ENCODE assay signal across 21 cellular contexts in genomic region chr15:48391950-48392349, GRCh38.
A peak's percentile ranks its signal among the peaks of the same experiment; 100 is the strongest.
DNase-seq lines count a peak whose midpoint lies in the region; ATAC-seq and TF ChIP-seq lines count a peak whose summit lies in the region.
"Had no signal": no experiment of that assay in that cellular context is flagged by ENCODE, and none has a peak within 500 bp of the region (broad histone marks: within the 10 kb centered on the region; RNA-seq: fewer than 3 reads in every experiment).

No MANE protein-coding gene starts in this region.

- H2AK9ac ChIP-seq in IMR-90 (replicated peaks; ENCODE audit: low read depth, low read length, poor library complexity) = no peak overlapping the region

- H3K4ac ChIP-seq in IMR-90 (ENCODE audit: low read depth, low read length) = peak overlapping the region; percentile 31

- no peak overlapping the region for H3K56ac ChIP-seq in IMR-90 (ENCODE audit: extremely low read depth, insufficient read depth, low read length)

- no peak overlapping the region for H2BK20ac ChIP-seq in IMR-90 (ENCODE audit: low read depth, low read length)

- CTCF ChIA-PET in IMR-90 (lab: Yijun Ruan, JAX) = no interaction called here

- H3K4me2 ChIP-seq in IMR-90 (ENCODE audit: low read depth, low read length) = no peak overlapping the region

- H3K9ac ChIP-seq in IMR-90 (ENCODE audit: low read depth, low read length) = no peak overlapping the region

- H2BK120ac ChIP-seq in IMR-90 (ENCODE audit: low read depth, low read length) = peak overlapping the region; percentile 37; the same call in 1 of the 2 replicates

- no peaks in the 10 kb centered on the region for H3K79me1 ChIP-seq in IMR-90 (ENCODE audit: low read depth in 1 of 2, low read length in 2 of 2)

- TF ChIP-seq POLR2A in IMR-90 (IDR thresholded peaks at IDR 0.05; ENCODE audit: low read depth, low read length) (no peak), suprapubic skin (IDR thresholded peaks at IDR 0.05) (no peak)

- H3K4me1 ChIP-seq in IMR-90 (ENCODE audit: control insufficient read depth, insufficient read depth, low read length) (peaks cover 22% of the 10 kb centered on the region), lower lobe of right lung (peaks cover 26% of the 10 kb centered on the region), suprapubic skin (peaks cover 62% of the 10 kb centered on the region)
- H3K4me1 ChIP-seq: body of pancreas had no signal

- peak overlapping the region; percentile 34 for H2AFZ ChIP-seq in IMR-90 (replicated peaks; ENCODE audit: low read length, poor library complexity)

- no peaks in the 10 kb centered on the region for H3K9me3 ChIP-seq in IMR-90 (ENCODE audit: control insufficient read depth, insufficient read depth, low read length)
- no peaks in the 10 kb centered on the region for H3K9me3 ChIP-seq in lower lobe of right lung
- no peaks in the 10 kb centered on the region for H3K9me3 ChIP-seq in suprapubic skin
- H3K9me3 ChIP-seq: body of pancreas had no signal

- no peaks in the 10 kb centered on the region for H3K36me3 Mint-ChIP-seq in brain
- H3K36me3 Mint-ChIP-seq: activated naive CD8-positive, alpha-beta T cell treated with anti-CD3 and anti-CD28 coated beads for 36 hours; CD8-positive, alpha-beta memory T cell had no signal

- TF ChIP-seq EP300 in suprapubic skin (IDR thresholded peaks at IDR 0.05) = no peak

- TF ChIP-seq CTCF in IMR-90 (conservative IDR thresholded peaks at IDR 0.05; ENCODE audit: low read depth, low read length) (no peak), brain (conservative IDR thresholded peaks at IDR 0.05) (no peak), lower lobe of right lung (IDR thresholded peaks at IDR 0.05) (no peak), suprapubic skin (IDR thresholded peaks at IDR 0.05) (no peak), GM20000 (IDR thresholded peaks at IDR 0.05; ENCODE audit: extremely low read depth, missing control alignments) (no peak)

- no peak overlapping the region for H2AK5ac ChIP-seq in IMR-90 (ENCODE audit: low read depth, low read length)

- H3K9me3 Mint-ChIP-seq in brain = peaks cover 0 to 2% (median 0%) of the 10 kb centered on the region in 5 experiments
- H3K9me3 Mint-ChIP-seq: activated CD4-positive, alpha-beta T cell treated with anti-CD3 and anti-CD28 coated beads, Interleukin-2, amount 10 ng/mL, durations not matched to agents 7 days and 5 days; activated naive CD8-positive, alpha-beta T cell treated with anti-CD3 and anti-CD28 coated beads for 36 hours; CD8-positive, alpha-beta memory T cell; T-helper 1 cell treated with Interleukin-12 subunit alpha and Interleukin-12 subunit beta and Interleukin-4 antibody, amounts not matched to agents 30 μg/mL and 1 μg/mL, for 36 hours had no signal

- H4K5ac ChIP-seq in IMR-90 (ENCODE audit: low read depth, low read length) = no peak overlapping the region

- BruUV-seq in IMR-90 (replicated peaks; lab: Mats Ljungman, UMichigan) = no TSS peak

- H3K27ac Mint-ChIP-seq in brain = peak overlapping the region in 3 of 5 experiments; percentile 35 to 97 (median 64)
- H3K27ac Mint-ChIP-seq: activated CD4-positive, alpha-beta T cell treated with anti-CD3 and anti-CD28 coated beads, Interleukin-2, amount 10 ng/mL, durations not matched to agents 7 days and 5 days; activated naive CD8-positive, alpha-beta T cell treated with anti-CD3 and anti-CD28 coated beads for 36 hours; CD8-positive, alpha-beta memory T cell; T-helper 1 cell treated with Interleukin-12 subunit alpha and Interleukin-12 subunit beta and Interleukin-4 antibody, amounts not matched to agents 30 μg/mL and 1 μg/mL, for 36 hours had no signal

- no peaks in the 10 kb centered on the region for H3K27me3 Mint-ChIP-seq in brain

- peak overlapping the region; percentile 42; the same call in 1 of the 2 replicates for H3K14ac ChIP-seq in IMR-90 (replicated peaks; ENCODE audit: low read depth, low read length)

- no peak overlapping the region for H3K27ac ChIP-seq in IMR-90 (ENCODE audit: insufficient read depth, low read length)
- peak overlapping the region; percentile 31 for H3K27ac ChIP-seq in lower lobe of right lung
- peak overlapping the region; percentile 42 for H3K27ac ChIP-seq in suprapubic skin
- H3K27ac ChIP-seq: body of pancreas had no signal

- DNase-seq in IMR-90 (no peak), lower lobe of right lung (no peak), suprapubic skin (ENCODE audit: low spot score in 2 of 2) (no peak), A172 (ENCODE audit: low spot score) (no peak), GM20000 (ENCODE audit: low spot score) (no peak)
- DNase-seq: activated CD4-positive, alpha-beta T cell treated with anti-CD3 and anti-CD28 coated beads, Interleukin-2, amount 10 ng/mL, durations not matched to agents 7 days and 5 days; activated naive CD8-positive, alpha-beta T cell treated with anti-CD3 and anti-CD28 coated beads for 36 hours; CD8-positive, alpha-beta memory T cell; DMS53; GF-D8; KBM-7; NCI-H2227 treated with DMSO at 0.1 percent for 48 hours; NCI-H748 treated with DMSO at 0.1 percent for 48 hours; OCI-M1; retina; SIG-M5; stimulated activated CD4-positive, alpha-beta T cell treated with anti-CD3 and anti-CD28 coated beads, Interleukin-15, amount 100 ng/mL, for 24 hours had no signal

- no CpG with 5 or more reads among the region's 2 CpGs for WGBS in IMR-90 (ENCODE audit: extremely low coverage in 2 of 2, insufficient read length in 1 of 2), 2 experiments
- WGBS in suprapubic skin = 98% methylated on average over 2 of the region's 2 CpGs

- no peak overlapping the region for H2BK5ac ChIP-seq in IMR-90 (ENCODE audit: low read depth, low read length, poor library complexity, severe bottlenecking)

- ATAC-seq in IMR-90 (ENCODE audit: low read depth) (no peak), lower lobe of right lung (peak; percentile 45 to 57), SK-N-SH treated with all-trans-retinoic acid at 6 μM for 48 hours (no peak)

- intact Hi-C loops in IMR-90 (cut with micrococcal nuclease) = no loop called here
- intact Hi-C loops in lower lobe of right lung (cut with DNase I) = no loop called here

- no peaks in the 10 kb centered on the region for H4K20me1 ChIP-seq in IMR-90 (ENCODE audit: insufficient read depth, low read length)

- peak overlapping the region; percentile 31; the same call in 1 of the 2 replicates for H3K23ac ChIP-seq in IMR-90 (ENCODE audit: low read depth, low read length)

- H4K8ac ChIP-seq in IMR-90 (ENCODE audit: low read depth in 2 of 2, low read length in 2 of 2) = peak overlapping the region in 1 of 2 experiments; percentile 20; a peak in 1 of 4 replicates

- H3K4me3 Mint-ChIP-seq in brain = peak overlapping the region in 1 of 5 experiments; percentile 36
- H3K4me3 Mint-ChIP-seq: activated CD4-positive, alpha-beta T cell treated with anti-CD3 and anti-CD28 coated beads, Interleukin-2, amount 10 ng/mL, durations not matched to agents 7 days and 5 days; activated naive CD8-positive, alpha-beta T cell treated with anti-CD3 and anti-CD28 coated beads for 36 hours; CD8-positive, alpha-beta memory T cell; T-helper 1 cell treated with Interleukin-12 subunit alpha and Interleukin-12 subunit beta and Interleukin-4 antibody, amounts not matched to agents 30 μg/mL and 1 μg/mL, for 36 hours had no signal

- H4K91ac ChIP-seq in IMR-90 (ENCODE audit: insufficient read depth, low read depth, low read length) = no peak overlapping the region

- H3K27me3 ChIP-seq in IMR-90 (ENCODE audit: control insufficient read depth, insufficient read depth, low read length) = no peaks in the 10 kb centered on the region
- H3K27me3 ChIP-seq in lower lobe of right lung (ENCODE audit: low read depth) = no peaks in the 10 kb centered on the region
- H3K27me3 ChIP-seq in suprapubic skin = no peaks in the 10 kb centered on the region
- H3K27me3 ChIP-seq: body of pancreas had no signal

- dilution Hi-C loops in IMR-90 (cut with HindIII; ENCODE audit: low sequenced_read_pairs, unreplicated experiment) = no loop called here

- H3K36me3 ChIP-seq in IMR-90 (ENCODE audit: control insufficient read depth, insufficient read depth, low read length) = no peaks in the 10 kb centered on the region
- H3K36me3 ChIP-seq in lower lobe of right lung = no peaks in the 10 kb centered on the region
- no peaks in the 10 kb centered on the region for H3K36me3 ChIP-seq in suprapubic skin

- H3K4me3 ChIP-seq in IMR-90 (ENCODE audit: insufficient read depth, low read depth, low read length) (no peak overlapping the region), lower lobe of right lung (no peak overlapping the region), suprapubic skin (no peak overlapping the region)
- H3K4me3 ChIP-seq: body of pancreas had no signal

- H3K9me1 ChIP-seq in IMR-90 (ENCODE audit: insufficient read depth, low read length) = peaks cover 33% of the 10 kb centered on the region

- H3K18ac ChIP-seq in IMR-90 (ENCODE audit: low read depth, low read length) = no peak overlapping the region

- no peak for TF ChIP-seq RAD21 in IMR-90 (IDR thresholded peaks at IDR 0.05; ENCODE audit: low read length)

- peaks cover 54% of the 10 kb centered on the region for H3K4me1 Mint-ChIP-seq in brain
- H3K4me1 Mint-ChIP-seq: activated CD4-positive, alpha-beta T cell treated with anti-CD3 and anti-CD28 coated beads, Interleukin-2, amount 10 ng/mL, durations not matched to agents 7 days and 5 days; activated naive CD8-positive, alpha-beta T cell treated with anti-CD3 and anti-CD28 coated beads for 36 hours; CD8-positive, alpha-beta memory T cell had no signal

- in situ Hi-C loops in IMR-90 (cut with MboI; ENCODE audit: low sequenced_read_pairs) = no loop called here

- peak overlapping the region; percentile 26; the same call in 1 of the 3 replicates for H2BK15ac ChIP-seq in IMR-90 (ENCODE audit: low read depth, low read length)

- POLR2A ChIA-PET in IMR-90 (lab: Charles Lee; ENCODE audit: unreplicated experiment) = interaction anchor here (0.6 kb wide), 1 partner anchor 30 kb away, joined by 7 read pairs; no protein-coding TSS in a partner anchor

TF ChIP-seq in IMR-90, 13 proteins besides CTCF, POLR2A, EP300 and RAD21 (continues in another document):
- TF ChIP-seq MAFK (IDR thresholded peaks at IDR 0.05; ENCODE audit: low read depth, low read length) = no peak

TF ChIP-seq in SK-N-SH treated with all-trans-retinoic acid at 6 μM for 48 hours, 23 proteins besides CTCF, POLR2A, EP300 and RAD21 (continues in another document):
- TF ChIP-seq POU6F1 (CRISPR knock-in tag; IDR thresholded peaks at IDR 0.05; ENCODE audit: borderline replicate concordance, low read depth) (no peak), ZC3H10 (CRISPR knock-in tag; IDR thresholded peaks at IDR 0.05) (no peak), RARB (CRISPR knock-in tag; IDR thresholded peaks at IDR 0.05) (no peak)

Comparison
In these comparisons a context has a peak if more than half of its experiments do, and no peak if none do; other contexts are left out.
1. ATAC-seq: peak in lower lobe of right lung (2 of 2); none in IMR-90 (single experiment) and SK-N-SH treated with all-trans-retinoic acid at 6 μM for 48 hours (single experiment).